8 cellular contexts compared by ENCODE assay signal in the genomic region with DNA sequence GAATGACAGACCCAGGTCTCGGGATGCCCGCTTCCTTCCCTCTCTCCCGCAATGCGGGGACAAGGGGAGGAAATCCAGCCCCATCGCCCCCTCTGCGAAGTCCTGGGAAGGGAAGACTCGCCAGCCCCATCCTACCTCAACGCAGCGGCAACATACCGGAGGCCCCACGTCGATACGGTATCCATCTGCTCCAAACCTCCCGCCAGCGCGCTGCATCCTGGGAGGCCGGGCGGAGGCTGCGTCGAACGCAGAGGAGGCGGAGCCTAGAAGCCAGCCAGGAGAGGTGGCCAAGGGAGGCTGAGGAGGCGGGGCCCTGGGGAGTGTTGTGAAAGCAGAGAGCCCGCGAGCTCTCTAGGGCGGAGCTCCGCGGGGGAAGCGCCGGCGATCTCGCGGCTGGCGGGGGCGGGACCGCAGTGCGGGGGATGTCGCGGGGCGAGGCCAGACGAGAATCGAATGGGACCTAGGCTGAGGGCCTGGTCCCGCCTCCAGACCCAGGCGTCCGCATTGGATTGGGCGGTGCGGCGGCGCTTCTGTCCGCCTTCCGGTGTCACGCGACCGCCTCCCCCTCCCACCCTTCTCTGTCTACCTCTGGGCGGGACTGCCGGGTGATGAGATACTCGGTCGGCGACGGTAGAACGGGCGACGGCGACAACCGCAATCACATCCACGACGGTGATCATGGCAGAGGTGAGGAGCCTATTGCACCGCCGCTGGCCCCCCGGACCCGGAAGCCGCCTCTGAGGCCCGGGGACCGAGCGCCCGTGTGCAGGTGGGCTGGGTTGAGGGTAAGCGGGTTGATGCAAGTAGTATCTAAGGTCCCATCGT. TPM values are rescaled to one million over a fixed set of nuclear protein-coding genes. Genes with fewer than 3 reads are reported as not detected.
DNase-seq lines count a peak whose midpoint lies in the region; ATAC-seq, FAIRE-seq and TF ChIP-seq lines count a peak whose summit lies in the region.

Gene FANCB (minus strand): TSS at position 219 of the 825 bp plus-strand sequence. CDS start 7,559 bp downstream, outside the sequence.
Gene MOSPD2 (plus strand): TSS at position 571 of the 825 bp plus-strand sequence. CDS start 108 bp downstream, at position 679.

- H3K9me3 ChIP-seq in H1 (ENCODE audit: insufficient read depth in 2 of 2, low read depth in 1 of 2, low read length in 1 of 2), result no peaks in the 10 kb centered on the region; a peak in 1 of 4 replicates
- no peaks in the 10 kb centered on the region for H3K9me3 ChIP-seq in mesenchymal stem cell (ENCODE audit: control insufficient read depth, low read length)

- peaks cover 20% of the 10 kb centered on the region for H3K36me3 Mint-ChIP-seq in activated CD8-positive, alpha-beta memory T cell treated with anti-CD3 and anti-CD28 coated beads, Interleukin-2, amount 10 ng/mL, durations not matched to agents 7 days and 5 days

- H3K9me3 Mint-ChIP-seq in activated CD8-positive, alpha-beta memory T cell treated with anti-CD3 and anti-CD28 coated beads, Interleukin-2, amount 10 ng/mL, durations not matched to agents 7 days and 5 days (ENCODE audit: low read depth), result no peaks in the 10 kb centered on the region

- H3K4me1 ChIP-seq in H1 (replicated peaks in 1 of 4; ENCODE audit: control insufficient read depth in 3 of 4, insufficient read depth in 4 of 4, low read length in 3 of 4) (no peaks in the 10 kb centered on the region), mesenchymal stem cell (ENCODE audit: control insufficient read depth, insufficient read depth, low read depth, low read length) (no peaks in the 10 kb centered on the region)

- H4K91ac ChIP-seq in H1 (replicated peaks; ENCODE audit: insufficient read length, low read length) (no peak within 1 kb of the TSS), mesenchymal stem cell (ENCODE audit: low read length) (peak within 1 kb of the TSS; percentile 83)

- H2AK5ac ChIP-seq in H1 (ENCODE audit: low read depth, low read length), result no peak within 1 kb of the TSS
- no peak within 1 kb of the TSS for H2AK5ac ChIP-seq in mesenchymal stem cell (ENCODE audit: low read length, severe bottlenecking)

- H3K36me3 ChIP-seq in H1 (ENCODE audit: control insufficient read depth in 2 of 4, insufficient read depth in 4 of 4, low read length in 3 of 4) (peaks cover 0 to under 1% (median 0%) of the 10 kb centered on the region in 4 experiments; a peak in 2 of 8 replicates), mesenchymal stem cell (ENCODE audit: control insufficient read depth in 1 of 2, insufficient read depth in 2 of 2, low read depth in 1 of 2, low read length in 2 of 2) (no peaks in the 10 kb centered on the region)

- WGBS in H1 (ENCODE audit: extremely low coverage in 1 of 2, insufficient coverage in 1 of 2, insufficient read length in 1 of 2, insufficient replicate concordance in 2 of 2, low coverage in 1 of 2, low lambda C conversion rate in 2 of 2, missing lambda C conversion rate in 1 of 2), 2 experiments, result 3% methylated on average over 7 of the region's 78 CpGs; no CpG with 5 or more reads in 1 of the 2 experiments
- WGBS in mesenchymal stem cell, result under 1% methylated on average over 24 of the region's 78 CpGs

- H2AFZ ChIP-seq in H1 (ENCODE audit: low read length), result no peak within 1 kb of the TSS
- peak within 1 kb of the TSS; percentile 66 for H2AFZ ChIP-seq in mesenchymal stem cell (ENCODE audit: low read depth, low read length)

- peak within 1 kb of the TSS; percentile 68; the same call in 1 of the 2 replicates for H3K27ac ChIP-seq in H1 (ENCODE audit: low read depth, low read length)
- no peak within 1 kb of the TSS for H3K27ac ChIP-seq in mesenchymal stem cell (ENCODE audit: low read length, poor library complexity, severe bottlenecking)

- H3K23me2 ChIP-seq in H1 (ENCODE audit: low read depth, low read length), result 0 out of 2 replicates have a peak, but pooled peaks cover 5% of the 10 kb centered on the region

- H3K79me1 ChIP-seq in H1 (ENCODE audit: low read depth, low read length) (no peaks in the 10 kb centered on the region), mesenchymal stem cell (replicated peaks; ENCODE audit: low read length, poor library complexity, severe bottlenecking) (peaks cover 2% of the 10 kb centered on the region)

- peak; percentile 15 to 64 for TF ChIP-seq POLR2A in H1 (IDR thresholded peaks at IDR 0.05; ENCODE audit: control extremely low read depth in 1 of 2, low read depth in 2 of 2, low read length in 2 of 2)

- H3K27me3 Mint-ChIP-seq in activated CD8-positive, alpha-beta memory T cell treated with anti-CD3 and anti-CD28 coated beads, Interleukin-2, amount 10 ng/mL, durations not matched to agents 7 days and 5 days, result no peaks in the 10 kb centered on the region

- H3K79me2 ChIP-seq in H1 (ENCODE audit: control insufficient read depth in 1 of 2, insufficient read depth in 2 of 2, low read length in 2 of 2), result peaks cover 0 to 50% of the 10 kb centered on the region in 2 experiments; a peak in 2 of 4 replicates

- POLR2A ChIA-PET in H1 (lab: Charles Lee; ENCODE audit: partially characterized antibody), result interaction anchor here (0.6 to 1.2 kb wide), 3 partner anchors 510 to 843 kb away, joined by 3 read pairs; partner anchors contain the start of gene GEMIN8

- no peak for TF ChIP-seq RAD21 in H1 (IDR thresholded peaks at IDR 0.05 in 1 of 2, conservative IDR thresholded peaks at IDR 0.05 in 1 of 2; ENCODE audit: low read depth in 2 of 2, low read length in 2 of 2)

- H4K8ac ChIP-seq in H1 (ENCODE audit: extremely low read depth, insufficient read depth, low read length) (peak within 1 kb of the TSS; percentile 95), mesenchymal stem cell (ENCODE audit: low read length) (no peak within 1 kb of the TSS)

- peak within 1 kb of the TSS; percentile 84 to 89 (median 86) for H3K4me3 ChIP-seq in H1 (ENCODE audit: extremely low read depth in 1 of 4, insufficient read depth in 2 of 4, low read depth in 3 of 4, low read length in 4 of 4)
- H3K4me3 ChIP-seq in mesenchymal stem cell (ENCODE audit: insufficient read depth in 1 of 2, low read depth in 1 of 2, low read length in 2 of 2), result peak within 1 kb of the TSS; percentile 79 to 95

- H3K4me1 Mint-ChIP-seq in activated CD8-positive, alpha-beta memory T cell treated with anti-CD3 and anti-CD28 coated beads, Interleukin-2, amount 10 ng/mL, durations not matched to agents 7 days and 5 days, result peaks cover 30% of the 10 kb centered on the region

- H3K4me2 ChIP-seq in H1 (ENCODE audit: insufficient read depth in 1 of 2, low read depth in 2 of 2, low read length in 2 of 2) (peak within 1 kb of the TSS; percentile 72 to 90), mesenchymal stem cell (ENCODE audit: low read length, poor library complexity, severe bottlenecking) (peak within 1 kb of the TSS; percentile 83)

- ATAC-seq in GM21390 (IDR thresholded peaks at IDR 0.05; ENCODE audit: unreplicated experiment), result peak; percentile 95
- ATAC-seq in activated CD8-positive, alpha-beta memory T cell treated with anti-CD3 and anti-CD28 coated beads, Interleukin-2, amount 10 ng/mL, durations not matched to agents 7 days and 5 days, result peak; percentile 94

- H2BK12ac ChIP-seq in H1 (ENCODE audit: low read depth, low read length) (no peak within 1 kb of the TSS), mesenchymal stem cell (ENCODE audit: low read length in 2 of 2) (peak within 1 kb of the TSS in 1 of 2 experiments; percentile 72)

- H3K4ac ChIP-seq in H1 (replicated peaks; ENCODE audit: insufficient read length, low read depth, low read length), result no peak within 1 kb of the TSS
- H3K4ac ChIP-seq in mesenchymal stem cell (ENCODE audit: low read depth in 1 of 2, low read length in 2 of 2), result peak within 1 kb of the TSS; percentile 51 to 61

- H3K27ac Mint-ChIP-seq in activated CD8-positive, alpha-beta memory T cell treated with anti-CD3 and anti-CD28 coated beads, Interleukin-2, amount 10 ng/mL, durations not matched to agents 7 days and 5 days, result peak within 1 kb of the TSS; percentile 83

- CTCF ChIA-PET in activated CD8-positive, alpha-beta memory T cell treated with anti-CD3 and anti-CD28 coated beads, Interleukin-2, amount 10 ng/mL, durations not matched to agents 7 days and 5 days (lab: Charles Lee), result no interaction called here
- CTCF ChIA-PET in H1 (lab: Charles Lee; ENCODE audit: partially characterized antibody), result interaction anchor here (0.6 kb wide), 1 partner anchor 184 kb away, joined by 3 read pairs; no protein-coding TSS in a partner anchor

- H3K18ac ChIP-seq in H1 (ENCODE audit: extremely low read depth, low read length) (no peak within 1 kb of the TSS; the same call in 1 of the 2 replicates), mesenchymal stem cell (ENCODE audit: low read depth in 1 of 2, low read length in 2 of 2) (peak within 1 kb of the TSS; percentile 70 to 76)

- TF ChIP-seq CTCF in H1 (IDR thresholded peaks at IDR 0.05; ENCODE audit: control extremely low read depth in 1 of 3, insufficient read depth in 1 of 3, low read depth in 1 of 3, low read length in 3 of 3), result no peak

- no peak within 1 kb of the TSS for H4K5ac ChIP-seq in H1 (ENCODE audit: insufficient read length, low read depth, low read length)

- in situ Hi-C loops in Caki2 (cut with HindIII; ENCODE audit: low pct_unique_long_range_greater_than_20kb, low sequenced_read_pairs), result no loop called here

- no peak within 1 kb of the TSS for H3K14ac ChIP-seq in H1 (ENCODE audit: insufficient read length)
- peak within 1 kb of the TSS in 1 of 2 experiments; percentile 75 for H3K14ac ChIP-seq in mesenchymal stem cell (ENCODE audit: low read length in 2 of 2)

- H3K4me3 Mint-ChIP-seq in activated CD8-positive, alpha-beta memory T cell treated with anti-CD3 and anti-CD28 coated beads, Interleukin-2, amount 10 ng/mL, durations not matched to agents 7 days and 5 days, result peak within 1 kb of the TSS; percentile 78

- H2BK15ac ChIP-seq in H1 (ENCODE audit: low read length) (no peak within 1 kb of the TSS), mesenchymal stem cell (ENCODE audit: low read depth, poor library complexity, severe bottlenecking) (peak within 1 kb of the TSS; percentile 52)

- DNase-seq in Caki2 (ENCODE audit: low read depth) (peak; percentile 91), HUDEP-2 (lab: John Stamatoyannopoulos, UW; ENCODE audit: unreplicated experiment in 76 of 76) (peak in 75 of 76 experiments; percentile 7 to 94 (median 87)), NOMO-1 treated with dmso at 0.1 percent for 144 hours (lab: John Stamatoyannopoulos, UW; ENCODE audit: unreplicated experiment) (peak; percentile 85), H1 (ENCODE audit: low read depth in 1 of 2, low spot score in 2 of 2) (peak; percentile 79 to 85), mesenchymal stem cell (peak; percentile 95)
- DNase-seq in activated CD8-positive, alpha-beta memory T cell treated with anti-CD3 and anti-CD28 coated beads, Interleukin-2, amount 10 ng/mL, durations not matched to agents 7 days and 5 days, result peak; percentile 96
- peak; percentile 86 for DNase-seq in stimulated activated CD8-positive, alpha-beta memory T cell treated with anti-CD3 and anti-CD28 coated beads, Interleukin-12 subunit alpha, Interleukin-12 subunit beta, amount 100 ng/mL, for 24 hours (ENCODE audit: extremely low read depth)

- TF ChIP-seq EP300 in H1 (IDR thresholded peaks at IDR 0.05; ENCODE audit: borderline replicate concordance in 1 of 2, low read depth in 2 of 2, low read length in 2 of 2), result no peak

- peak within 1 kb of the TSS; percentile 53 for H3K56ac ChIP-seq in H1 (replicated peaks; ENCODE audit: insufficient read length, low read depth, low read length)

- H3K23ac ChIP-seq in H1 (ENCODE audit: insufficient read length), result no peak within 1 kb of the TSS
- no peak within 1 kb of the TSS for H3K23ac ChIP-seq in mesenchymal stem cell (ENCODE audit: low read length in 2 of 2)

- H2BK120ac ChIP-seq in H1 (replicated peaks; ENCODE audit: low read depth, low read length) (no peak within 1 kb of the TSS), mesenchymal stem cell (ENCODE audit: low read depth, low read length) (no peak within 1 kb of the TSS)

- H4K20me1 ChIP-seq in H1 (replicated peaks in 1 of 2; ENCODE audit: control insufficient read depth in 1 of 2, insufficient read depth in 2 of 2, low read length in 2 of 2), result no peaks in the 10 kb centered on the region

- peak within 1 kb of the TSS; percentile 63 to 86 (median 73) for H3K9ac ChIP-seq in H1 (replicated peaks in 1 of 4; ENCODE audit: extremely low read depth in 1 of 4, low read depth in 3 of 4, low read length in 3 of 4)
- peak within 1 kb of the TSS; percentile 93 for H3K9ac ChIP-seq in mesenchymal stem cell (ENCODE audit: low read length)

- H2BK20ac ChIP-seq in H1 (ENCODE audit: low read length), result no peak within 1 kb of the TSS

- FAIRE-seq in H1 (lab: Jason Lieb, UNC), result peak; percentile 89

- H3K27me3 ChIP-seq in H1 (replicated peaks in 1 of 4; ENCODE audit: control insufficient read depth in 3 of 4, extremely low read depth in 1 of 4, insufficient read depth in 3 of 4, low read length in 3 of 4) (no peaks in the 10 kb centered on the region), mesenchymal stem cell (ENCODE audit: control insufficient read depth in 1 of 2, insufficient read depth in 1 of 2, low read length in 2 of 2) (no peaks in the 10 kb centered on the region)

- H2BK5ac ChIP-seq in H1 (ENCODE audit: low read depth, low read length), result no peak within 1 kb of the TSS
- no peak within 1 kb of the TSS for H2BK5ac ChIP-seq in mesenchymal stem cell (ENCODE audit: low read depth, low read length, poor library complexity, severe bottlenecking)

RNA-seq across cellular contexts. Expression of gene FANCB, which starts in this region (rescaled TPM):
- total RNA-seq in Caki2 (2014; rRNA removed; shearing (Covaris generic); ENCODE audit: low replicate concordance), result 0.98 and 4.3 TPM in 2 replicates
- 10 to 100 TPM; 11.9 to 12.0 TPM for total RNA-seq in activated CD8-positive, alpha-beta memory T cell treated with anti-CD3 and anti-CD28 coated beads, Interleukin-2, amount 10 ng/mL, durations not matched to agents 7 days and 5 days
- 12.2 and 13.8 TPM in 2 replicates for total RNA-seq in H1 (2021; fragmentation: NEBNext Ultra II Directional; extraction: Animal tissue kit (Norgen Biotek cat#: 25700))
- 0.89 and 1.9 TPM in 2 replicates for polyA plus RNA-seq in H1 (2011; rRNA removed)
- 2.2 TPM for polyA plus RNA-seq in H1 (2011; cell fraction: cytosol; rRNA removed)
- 1.3 TPM for polyA plus RNA-seq in H1 (2011; cell fraction: nucleus; rRNA removed)
- polyA plus RNA-seq in H1 (2012, experiment 1 of 2), result 1.5 to 4.6 TPM (median 2.2 TPM) in 4 replicates
- 0.35 TPM for polyA plus RNA-seq in H1 (2012, experiment 2 of 2)
- 5.1 TPM for polyA plus RNA-seq in H1 (2013, experiment 1 of 2)
- polyA plus RNA-seq in H1 (2013, experiment 2 of 2), result 4.5 TPM
- 12.0 and 18.7 TPM in 2 replicates for polyA minus RNA-seq in H1 (2011; rRNA and poly(A)+ RNA removed)
- 6.1 TPM for polyA minus RNA-seq in H1 (2011; cell fraction: cytosol; rRNA and poly(A)+ RNA removed)
- polyA minus RNA-seq in H1 (2011; cell fraction: nucleus; rRNA and poly(A)+ RNA removed), result 42.3 TPM
- 0.81 TPM for polyA plus RNA-seq in mesenchymal stem cell (2013, experiment 1 of 2)
- polyA plus RNA-seq in mesenchymal stem cell (2013, experiment 2 of 2), result 0.68 TPM

RNA-seq across cellular contexts. Expression of gene MOSPD2, which starts in this region (rescaled TPM):
- 1.2 and 2.8 TPM in 2 replicates for total RNA-seq in Caki2 (2014; rRNA removed; shearing (Covaris generic); ENCODE audit: low replicate concordance)
- 10 to 100 TPM in 1 of 2 experiments, 1 to 10 TPM in 1; 9.7 to 11.3 TPM for total RNA-seq in activated CD8-positive, alpha-beta memory T cell treated with anti-CD3 and anti-CD28 coated beads, Interleukin-2, amount 10 ng/mL, durations not matched to agents 7 days and 5 days
- total RNA-seq in H1 (2021; fragmentation: NEBNext Ultra II Directional; extraction: Animal tissue kit (Norgen Biotek cat#: 25700)), result 12.1 and 12.2 TPM in 2 replicates
- 3.1 and 4.5 TPM in 2 replicates for polyA plus RNA-seq in H1 (2011; rRNA removed)
- 7.4 TPM for polyA plus RNA-seq in H1 (2011; cell fraction: cytosol; rRNA removed)
- 4.8 TPM for polyA plus RNA-seq in H1 (2011; cell fraction: nucleus; rRNA removed)
- 3.8 to 7.6 TPM (median 5.0 TPM) in 4 replicates for polyA plus RNA-seq in H1 (2012, experiment 1 of 2)
- 0.42 TPM for polyA plus RNA-seq in H1 (2012, experiment 2 of 2)
- polyA plus RNA-seq in H1 (2013, experiment 1 of 2), result 9.0 TPM
- 8.8 TPM for polyA plus RNA-seq in H1 (2013, experiment 2 of 2)
- polyA minus RNA-seq in H1 (2011; rRNA and poly(A)+ RNA removed), result 18.3 and 23.7 TPM in 2 replicates
- 13.1 TPM for polyA minus RNA-seq in H1 (2011; cell fraction: cytosol; rRNA and poly(A)+ RNA removed)
- 44.5 TPM for polyA minus RNA-seq in H1 (2011; cell fraction: nucleus; rRNA and poly(A)+ RNA removed)
- polyA plus RNA-seq in mesenchymal stem cell (2013, experiment 1 of 2), result 22.0 TPM
- polyA plus RNA-seq in mesenchymal stem cell (2013, experiment 2 of 2), result 22.6 TPM
